1 cellular context compared by ENCODE assay signal in the genomic region with DNA sequence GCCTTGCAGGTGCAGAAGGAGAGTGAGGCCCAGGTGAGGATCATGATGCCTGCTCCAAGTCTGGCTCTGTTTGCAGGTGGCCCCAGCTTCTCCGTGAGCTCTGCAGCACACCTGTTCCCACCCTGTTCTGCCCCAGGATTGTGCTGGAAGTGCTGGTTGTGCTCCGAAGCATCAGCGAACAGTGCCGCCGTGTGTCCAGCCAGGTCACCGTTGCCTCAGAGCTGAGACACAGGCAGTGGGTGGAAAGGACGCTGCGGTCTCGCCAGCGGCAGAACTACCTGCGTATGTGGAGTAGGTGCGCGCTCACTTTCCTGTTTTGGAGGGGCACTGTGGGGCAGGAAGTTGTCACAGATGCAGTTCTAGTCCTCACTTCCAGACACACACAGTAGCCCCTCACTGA.
TF ChIP-seq lines count a peak whose summit lies in the region.

No MANE protein-coding gene starts in this region.

TF ChIP-seq in HepG2, 621 proteins besides CTCF, POLR2A, EP300 and RAD21:
- TF ChIP-seq NRL (CRISPR knock-in tag; IDR thresholded peaks at IDR 0.05; ENCODE audit: borderline replicate concordance) (0 out of 2 replicates have a peak, but pooled peaks have one; percentile 41), AGO2 (optimal IDR thresholded peaks at IDR 0.05; ENCODE audit: low read depth, low read length) (peak; percentile 20), ZNF496 (CRISPR knock-in tag; IDR thresholded peaks at IDR 0.05; ENCODE audit: insufficient replicate concordance) (no peak), CCDC6 (CRISPR knock-in tag; IDR thresholded peaks at IDR 0.05) (no peak), ZNF891 (CRISPR knock-in tag; IDR thresholded peaks at IDR 0.05) (0 out of 2 replicates have a peak, but pooled peaks have one; percentile 58), STAG1 (CRISPR knock-in tag; IDR thresholded peaks at IDR 0.05) (peak; percentile 48)
- TF ChIP-seq, protein P1, sequence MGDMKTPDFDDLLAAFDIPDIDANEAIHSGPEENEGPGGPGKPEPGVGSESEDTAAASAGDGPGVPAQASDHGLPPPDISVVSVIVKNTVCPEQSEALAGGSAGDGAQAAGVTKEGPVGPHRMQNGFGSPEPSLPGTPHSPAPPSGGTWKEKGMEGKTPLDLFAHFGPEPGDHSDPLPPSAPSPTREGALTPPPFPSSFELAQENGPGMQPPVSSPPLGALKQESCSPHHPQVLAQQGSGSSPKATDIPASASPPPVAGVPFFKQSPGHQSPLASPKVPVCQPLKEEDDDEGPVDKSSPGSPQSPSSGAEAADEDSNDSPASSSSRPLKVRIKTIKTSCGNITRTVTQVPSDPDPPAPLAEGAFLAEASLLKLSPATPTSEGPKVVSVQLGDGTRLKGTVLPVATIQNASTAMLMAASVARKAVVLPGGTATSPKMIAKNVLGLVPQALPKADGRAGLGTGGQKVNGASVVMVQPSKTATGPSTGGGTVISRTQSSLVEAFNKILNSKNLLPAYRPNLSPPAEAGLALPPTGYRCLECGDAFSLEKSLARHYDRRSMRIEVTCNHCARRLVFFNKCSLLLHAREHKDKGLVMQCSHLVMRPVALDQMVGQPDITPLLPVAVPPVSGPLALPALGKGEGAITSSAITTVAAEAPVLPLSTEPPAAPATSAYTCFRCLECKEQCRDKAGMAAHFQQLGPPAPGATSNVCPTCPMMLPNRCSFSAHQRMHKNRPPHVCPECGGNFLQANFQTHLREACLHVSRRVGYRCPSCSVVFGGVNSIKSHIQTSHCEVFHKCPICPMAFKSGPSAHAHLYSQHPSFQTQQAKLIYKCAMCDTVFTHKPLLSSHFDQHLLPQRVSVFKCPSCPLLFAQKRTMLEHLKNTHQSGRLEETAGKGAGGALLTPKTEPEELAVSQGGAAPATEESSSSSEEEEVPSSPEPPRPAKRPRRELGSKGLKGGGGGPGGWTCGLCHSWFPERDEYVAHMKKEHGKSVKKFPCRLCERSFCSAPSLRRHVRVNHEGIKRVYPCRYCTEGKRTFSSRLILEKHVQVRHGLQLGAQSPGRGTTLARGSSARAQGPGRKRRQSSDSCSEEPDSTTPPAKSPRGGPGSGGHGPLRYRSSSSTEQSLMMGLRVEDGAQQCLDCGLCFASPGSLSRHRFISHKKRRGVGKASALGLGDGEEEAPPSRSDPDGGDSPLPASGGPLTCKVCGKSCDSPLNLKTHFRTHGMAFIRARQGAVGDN (CRISPR knock-in tag; IDR thresholded peaks at IDR 0.05): peak; percentile 13; the same call in 1 of the 2 replicates
- TF ChIP-seq, protein P2, sequence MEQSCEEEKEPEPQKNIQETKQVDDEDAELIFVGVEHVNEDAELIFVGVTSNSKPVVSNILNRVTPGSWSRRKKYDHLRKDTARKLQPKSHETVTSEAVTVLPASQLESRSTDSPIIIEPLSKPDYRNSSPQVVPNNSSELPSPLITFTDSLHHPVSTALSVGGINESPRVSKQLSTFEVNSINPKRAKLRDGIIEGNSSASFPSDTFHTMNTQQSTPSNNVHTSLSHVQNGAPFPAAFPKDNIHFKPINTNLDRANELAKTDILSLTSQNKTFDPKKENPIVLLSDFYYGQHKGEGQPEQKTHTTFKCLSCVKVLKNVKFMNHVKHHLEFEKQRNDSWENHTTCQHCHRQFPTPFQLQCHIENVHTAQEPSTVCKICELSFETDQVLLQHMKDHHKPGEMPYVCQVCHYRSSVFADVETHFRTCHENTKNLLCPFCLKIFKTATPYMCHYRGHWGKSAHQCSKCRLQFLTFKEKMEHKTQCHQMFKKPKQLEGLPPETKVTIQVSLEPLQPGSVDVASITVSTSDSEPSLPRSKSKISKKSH (CRISPR knock-in tag; IDR thresholded peaks at IDR 0.05; ENCODE audit: borderline replicate concordance): 0 out of 2 replicates have a peak, but pooled peaks have one; percentile 36
- TF ChIP-seq, protein P3, sequence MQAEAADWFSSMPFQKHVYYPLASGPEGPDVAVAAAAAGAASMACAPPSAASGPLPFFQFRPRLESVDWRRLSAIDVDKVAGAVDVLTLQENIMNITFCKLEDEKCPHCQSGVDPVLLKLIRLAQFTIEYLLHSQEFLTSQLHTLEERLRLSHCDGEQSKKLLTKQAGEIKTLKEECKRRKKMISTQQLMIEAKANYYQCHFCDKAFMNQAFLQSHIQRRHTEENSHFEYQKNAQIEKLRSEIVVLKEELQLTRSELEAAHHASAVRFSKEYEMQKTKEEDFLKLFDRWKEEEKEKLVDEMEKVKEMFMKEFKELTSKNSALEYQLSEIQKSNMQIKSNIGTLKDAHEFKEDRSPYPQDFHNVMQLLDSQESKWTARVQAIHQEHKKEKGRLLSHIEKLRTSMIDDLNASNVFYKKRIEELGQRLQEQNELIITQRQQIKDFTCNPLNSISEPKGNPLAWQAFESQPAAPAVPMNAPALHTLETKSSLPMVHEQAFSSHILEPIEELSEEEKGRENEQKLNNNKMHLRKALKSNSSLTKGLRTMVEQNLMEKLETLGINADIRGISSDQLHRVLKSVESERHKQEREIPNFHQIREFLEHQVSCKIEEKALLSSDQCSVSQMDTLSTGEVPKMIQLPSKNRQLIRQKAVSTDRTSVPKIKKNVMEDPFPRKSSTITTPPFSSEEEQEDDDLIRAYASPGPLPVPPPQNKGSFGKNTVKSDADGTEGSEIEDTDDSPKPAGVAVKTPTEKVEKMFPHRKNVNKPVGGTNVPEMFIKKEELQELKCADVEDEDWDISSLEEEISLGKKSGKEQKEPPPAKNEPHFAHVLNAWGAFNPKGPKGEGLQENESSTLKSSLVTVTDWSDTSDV (CRISPR knock-in tag; IDR thresholded peaks at IDR 0.05): 0 out of 2 replicates have a peak, but pooled peaks have one; percentile 44
TF ChIP-seq in HepG2: peak in this region for 7.
